ENCODE assay signal across 8 cellular contexts in genomic region chr9:6413365-6414263, GRCh38. TPM values are rescaled to one million over a fixed set of nuclear protein-coding genes. Genes with fewer than 3 reads are reported as not detected.
DNase-seq lines count a peak whose midpoint lies in the region; ATAC-seq and TF ChIP-seq lines count a peak whose summit lies in the region.

No MANE protein-coding gene starts in this region.

- H3K4me3 ChIP-seq in OCI-LY3 (ENCODE audit: low read length) (peak overlapping the region; percentile 93), parathyroid adenoma (ENCODE audit: low read depth, low read length) (peak overlapping the region; percentile 77)

- H3K79me2 ChIP-seq in OCI-LY3 (ENCODE audit: low read length) (peaks cover 55% of the 10 kb centered on the region), parathyroid adenoma (peaks cover 7% of the 10 kb centered on the region)

- H2AFZ ChIP-seq in OCI-LY3 (ENCODE audit: low read depth, low read length): no peak overlapping the region
- peak overlapping the region; percentile 89 for H2AFZ ChIP-seq in parathyroid adenoma

- intact Hi-C loops in Right ventricle myocardium inferior (cut with DNase I): loop anchor here (10.0 kb wide), 1 partner anchor 341 kb away; the partner anchor contains the start of gene KDM4C

- peak overlapping the region; percentile 74 for H3K4me2 ChIP-seq in OCI-LY3 (ENCODE audit: low read length)
- H3K4me2 ChIP-seq in parathyroid adenoma (ENCODE audit: low read length): peak overlapping the region; percentile 82

- DNase-seq in NCI-H2196 (lab: John Stamatoyannopoulos, UW; ENCODE audit: unreplicated experiment) (peak; percentile 28), NCI-H2196 treated with DMSO at 0.1 percent for 48 hours (lab: John Stamatoyannopoulos, UW; ENCODE audit: unreplicated experiment) (no peak), Right ventricle myocardium inferior (ENCODE audit: missing footprints) (peak; percentile 72), AG08395 (ENCODE audit: low spot score) (no peak)
- peak; percentile 4 for DNase-seq in activated gamma-delta T cell treated with anti-CD3 and anti-CD28 coated beads, Interleukin-2, amount 50 U/mL, for 16 hours (ENCODE audit: low read depth)

- ATAC-seq in HG02970 (IDR thresholded peaks at IDR 0.05; ENCODE audit: low FRiP score, unreplicated experiment) (peak; percentile 13), Right ventricle myocardium inferior (peak; percentile 3)

- H3K36me3 ChIP-seq in OCI-LY3 (replicated peaks; ENCODE audit: low read depth, low read length): peaks cover 10% of the 10 kb centered on the region
- no peaks in the 10 kb centered on the region for H3K36me3 ChIP-seq in parathyroid adenoma (ENCODE audit: control insufficient read depth, insufficient read depth, low read length)

- H3K9ac ChIP-seq in OCI-LY3 (ENCODE audit: low read length) (peak overlapping the region; percentile 89), parathyroid adenoma (no peak overlapping the region)

- TF ChIP-seq CTCF in OCI-LY3 (IDR thresholded peaks at IDR 0.05; ENCODE audit: low read depth, low read length) (0 out of 2 replicates have a peak, but pooled peaks have one; percentile 5), parathyroid adenoma (IDR thresholded peaks at IDR 0.05) (no peak)

- H3K4me1 ChIP-seq in OCI-LY3 (ENCODE audit: low read length) (peaks cover 65% of the 10 kb centered on the region), parathyroid adenoma (no peaks in the 10 kb centered on the region)

- H3K9me3 ChIP-seq in OCI-LY3 (ENCODE audit: insufficient read depth, low read length) (no peaks in the 10 kb centered on the region), parathyroid adenoma (ENCODE audit: control insufficient read depth, low read length) (no peaks in the 10 kb centered on the region)

- H3K27ac ChIP-seq in OCI-LY3 (ENCODE audit: low read length) (peak overlapping the region; percentile 58), parathyroid adenoma (peak overlapping the region; percentile 86)

- peaks cover 16% of the 10 kb centered on the region for H3K27me3 ChIP-seq in OCI-LY3 (ENCODE audit: low read depth, low read length)
- no peaks in the 10 kb centered on the region for H3K27me3 ChIP-seq in parathyroid adenoma (ENCODE audit: control insufficient read depth, insufficient read depth, low read length)

- H4K20me1 ChIP-seq in OCI-LY3 (ENCODE audit: insufficient read depth, low read length): peaks cover 44% of the 10 kb centered on the region

RNA-seq across cellular contexts. Expression of gene UHRF2, which starts 0.6 kb away (rescaled TPM):
- 16.0 TPM for total RNA-seq in Right ventricle myocardium inferior

Comparison
In these comparisons a context has a peak if more than half of its experiments do, and no peak if none do; other contexts are left out.
1. DNase-seq: peak in NCI-H2196 (single experiment), activated gamma-delta T cell treated with anti-CD3 and anti-CD28 coated beads, Interleukin-2, amount 50 U/mL, for 16 hours (single experiment) and Right ventricle myocardium inferior (single experiment); none in NCI-H2196 treated with DMSO at 0.1 percent for 48 hours (single experiment) and AG08395 (single experiment).